Comparison of ENCODE assay signal across 24 cellular contexts in genomic region chr3:109926376-109926775, GRCh38.
A peak's percentile ranks its signal among the peaks of the same experiment; 100 is the strongest.
DNase-seq lines count a peak whose midpoint lies in the region; ATAC-seq and TF ChIP-seq lines count a peak whose summit lies in the region.
"Had no signal": no experiment of that assay in that cellular context is flagged by ENCODE, and none has a peak within 500 bp of the region (broad histone marks: within the 10 kb centered on the region; RNA-seq: fewer than 3 reads in every experiment).

No MANE protein-coding gene starts in this region.

- no peak for TF ChIP-seq CTCF in Calu3 (IDR thresholded peaks at IDR 0.05; ENCODE audit: unreplicated experiment)
- TF ChIP-seq CTCF in HFFc6 (IDR thresholded peaks at IDR 0.05), result no peak
- TF ChIP-seq CTCF in WTC11 (IDR thresholded peaks at IDR 0.05), result no peak
- TF ChIP-seq CTCF in mesothelial cell of epicardium (IDR thresholded peaks at IDR 0.05; ENCODE audit: unreplicated experiment), result no peak

- ATAC-seq in WTC11, result no peak
- ATAC-seq: gastroesophageal sphincter; naive thymus-derived CD4-positive, alpha-beta T cell had no signal

- H3K4me3 Mint-ChIP-seq in Calu3 (ENCODE audit: low read depth, unreplicated experiment) (no peak overlapping the region), HFFc6 (no peak overlapping the region), WTC11 (no peak overlapping the region), mesothelial cell of epicardium (no peak overlapping the region)
- no peak overlapping the region for H3K4me3 Mint-ChIP-seq in activated CD4-positive, alpha-beta T cell treated with anti-CD3 and anti-CD28 coated beads, Interleukin-2, amount 10 ng/mL, durations not matched to agents 24 days and 14 days
- H3K4me3 Mint-ChIP-seq in activated CD4-positive, alpha-beta memory T cell treated with anti-CD3 and anti-CD28 coated beads, Interleukin-2, amount 10 ng/mL, durations not matched to agents 7 days and 5 days, result no peak overlapping the region
- H3K4me3 Mint-ChIP-seq: activated CD4-positive, alpha-beta memory T cell treated with anti-CD3 and anti-CD28 coated beads for 36 hours; B cell; CD8-positive, alpha-beta memory T cell; naive thymus-derived CD4-positive, alpha-beta T cell had no signal

- no TSS peak for BruUV-seq in Calu3 (replicated peaks; lab: Mats Ljungman, UMichigan)

- intact Hi-C loops in Calu3 (cut with micrococcal nuclease; ENCODE audit: unreplicated experiment), result loop anchor here (2.0 to 10.0 kb wide), 6 partner anchors 120 to 1146 kb away; partner anchors contain the start of gene NECTIN3
- intact Hi-C loops in activated CD4-positive, alpha-beta T cell treated with anti-CD3 and anti-CD28 coated beads, Interleukin-2, amount 10 ng/mL, durations not matched to agents 24 days and 14 days (cut with micrococcal nuclease), result no loop called here

- H3K27me3 Mint-ChIP-seq in Calu3 (ENCODE audit: unreplicated experiment), result no peaks in the 10 kb centered on the region
- no peaks in the 10 kb centered on the region for H3K27me3 Mint-ChIP-seq in HFFc6 (ENCODE audit: insufficient read depth)
- no peaks in the 10 kb centered on the region for H3K27me3 Mint-ChIP-seq in WTC11 (ENCODE audit: low read depth)
- H3K27me3 Mint-ChIP-seq in mesothelial cell of epicardium (ENCODE audit: low read depth), result no peaks in the 10 kb centered on the region
- no peaks in the 10 kb centered on the region for H3K27me3 Mint-ChIP-seq in activated CD4-positive, alpha-beta T cell treated with anti-CD3 and anti-CD28 coated beads, Interleukin-2, amount 10 ng/mL, durations not matched to agents 24 days and 14 days
- no peaks in the 10 kb centered on the region for H3K27me3 Mint-ChIP-seq in activated CD4-positive, alpha-beta memory T cell treated with anti-CD3 and anti-CD28 coated beads, Interleukin-2, amount 10 ng/mL, durations not matched to agents 7 days and 5 days
- H3K27me3 Mint-ChIP-seq: activated CD4-positive, alpha-beta memory T cell treated with anti-CD3 and anti-CD28 coated beads for 36 hours; B cell; CD8-positive, alpha-beta memory T cell had no signal

- H3K9me3 Mint-ChIP-seq in Calu3 (ENCODE audit: low read depth, unreplicated experiment) (no peaks in the 10 kb centered on the region), HFFc6 (no peaks in the 10 kb centered on the region), WTC11 (no peaks in the 10 kb centered on the region), mesothelial cell of epicardium (no peaks in the 10 kb centered on the region)
- H3K9me3 Mint-ChIP-seq in activated CD4-positive, alpha-beta T cell treated with anti-CD3 and anti-CD28 coated beads, Interleukin-2, amount 10 ng/mL, durations not matched to agents 24 days and 14 days, result no peaks in the 10 kb centered on the region
- no peaks in the 10 kb centered on the region for H3K9me3 Mint-ChIP-seq in activated CD4-positive, alpha-beta memory T cell treated with anti-CD3 and anti-CD28 coated beads, Interleukin-2, amount 10 ng/mL, durations not matched to agents 7 days and 5 days
- H3K9me3 Mint-ChIP-seq: activated CD4-positive, alpha-beta memory T cell treated with anti-CD3 and anti-CD28 coated beads for 36 hours; activated naive CD4-positive, alpha-beta T cell treated with anti-CD3 and anti-CD28 coated beads, Interleukin-2, amount 50 U/mL, for 72 hours; CD8-positive, alpha-beta memory T cell; naive thymus-derived CD4-positive, alpha-beta T cell had no signal

- POLR2A ChIA-PET in WTC11 (lab: Charles Lee), result no interaction called here
- POLR2A ChIA-PET in activated CD4-positive, alpha-beta memory T cell treated with anti-CD3 and anti-CD28 coated beads, Interleukin-2, amount 10 ng/mL, durations not matched to agents 7 days and 5 days (lab: Charles Lee), result no interaction called here

- CTCF ChIA-PET in Calu3 (lab: Charles Lee) (interaction anchor here (0.9 kb wide), 1 partner anchor 367 kb away, joined by 6 read pairs; no protein-coding TSS in a partner anchor), WTC11 (lab: Charles Lee) (no interaction called here)
- CTCF ChIA-PET in activated CD4-positive, alpha-beta memory T cell treated with anti-CD3 and anti-CD28 coated beads, Interleukin-2, amount 10 ng/mL, durations not matched to agents 7 days and 5 days (lab: Charles Lee), result no interaction called here

- DNase-seq in Calu3 (no peak), HFFc6 (no peak), WTC11 (ENCODE audit: low spot score) (no peak), mesothelial cell of epicardium (ENCODE audit: low spot score in 2 of 2, unreplicated experiment in 2 of 2) (no peak), DMS114 treated with DMSO at 0.1 percent for 48 hours (lab: John Stamatoyannopoulos, UW; ENCODE audit: unreplicated experiment) (no peak), hypothalamus (lab: John Stamatoyannopoulos, UW) (no peak)
- DNase-seq in activated CD4-positive, alpha-beta T cell treated with anti-CD3 and anti-CD28 coated beads, Interleukin-2, amount 10 ng/mL, durations not matched to agents 24 days and 14 days, result no peak
- no peak for DNase-seq in activated CD4-positive, alpha-beta memory T cell treated with anti-CD3 and anti-CD28 coated beads, Interleukin-2, amount 10 ng/mL, durations not matched to agents 7 days and 5 days
- DNase-seq: activated CD8-positive, alpha-beta memory T cell treated with anti-CD3 and anti-CD28 coated beads, Interleukin-2, amount 50 U/mL, for 48 hours; aorta; CD8-positive, alpha-beta memory T cell; dermis blood vessel endothelial cell; hippocampal formation; left ventricle myocardium inferior; midbrain; naive thymus-derived CD4-positive, alpha-beta T cell; NCI-H1436 treated with DMSO at 0.1 percent for 48 hours; NCI-H510A treated with DMSO at 0.1 percent for 48 hours; Peyer's patch; stimulated activated naive CD4-positive, alpha-beta T cell had no signal

- peaks cover 74% of the 10 kb centered on the region for H3K4me1 Mint-ChIP-seq in Calu3 (ENCODE audit: low read depth, unreplicated experiment)
- H3K4me1 Mint-ChIP-seq in HFFc6 (ENCODE audit: low read depth), result peaks cover 77% of the 10 kb centered on the region
- peaks cover 15% of the 10 kb centered on the region for H3K4me1 Mint-ChIP-seq in WTC11
- H3K4me1 Mint-ChIP-seq in mesothelial cell of epicardium, result peaks cover 50% of the 10 kb centered on the region
- H3K4me1 Mint-ChIP-seq in activated CD4-positive, alpha-beta T cell treated with anti-CD3 and anti-CD28 coated beads, Interleukin-2, amount 10 ng/mL, durations not matched to agents 24 days and 14 days, result no peaks in the 10 kb centered on the region
- no peaks in the 10 kb centered on the region for H3K4me1 Mint-ChIP-seq in activated CD4-positive, alpha-beta memory T cell treated with anti-CD3 and anti-CD28 coated beads, Interleukin-2, amount 10 ng/mL, durations not matched to agents 7 days and 5 days
- H3K4me1 Mint-ChIP-seq: B cell; naive thymus-derived CD4-positive, alpha-beta T cell had no signal

- H3K36me3 Mint-ChIP-seq in Calu3 (ENCODE audit: insufficient read depth, unreplicated experiment), result peaks cover 13% of the 10 kb centered on the region
- no peaks in the 10 kb centered on the region for H3K36me3 Mint-ChIP-seq in HFFc6 (ENCODE audit: low read depth)
- no peaks in the 10 kb centered on the region for H3K36me3 Mint-ChIP-seq in WTC11
- H3K36me3 Mint-ChIP-seq in mesothelial cell of epicardium, result no peaks in the 10 kb centered on the region
- H3K36me3 Mint-ChIP-seq in activated CD4-positive, alpha-beta T cell treated with anti-CD3 and anti-CD28 coated beads, Interleukin-2, amount 10 ng/mL, durations not matched to agents 24 days and 14 days (ENCODE audit: low read depth), result no peaks in the 10 kb centered on the region
- no peaks in the 10 kb centered on the region for H3K36me3 Mint-ChIP-seq in activated CD4-positive, alpha-beta memory T cell treated with anti-CD3 and anti-CD28 coated beads, Interleukin-2, amount 10 ng/mL, durations not matched to agents 7 days and 5 days (ENCODE audit: low read depth)
- H3K36me3 Mint-ChIP-seq: activated CD4-positive, alpha-beta memory T cell treated with anti-CD3 and anti-CD28 coated beads for 36 hours; activated naive CD4-positive, alpha-beta T cell treated with anti-CD3 and anti-CD28 coated beads, Interleukin-2, amount 50 U/mL, for 72 hours; CD8-positive, alpha-beta memory T cell; naive thymus-derived CD4-positive, alpha-beta T cell had no signal

- H3K27ac Mint-ChIP-seq in Calu3 (ENCODE audit: unreplicated experiment) (peak overlapping the region; percentile 97), HFFc6 (peak overlapping the region; percentile 93), WTC11 (0 out of 2 replicates have a peak overlapping the region, but pooled peaks have one; percentile 36), mesothelial cell of epicardium (peak overlapping the region; percentile 59)
- H3K27ac Mint-ChIP-seq in activated CD4-positive, alpha-beta T cell treated with anti-CD3 and anti-CD28 coated beads, Interleukin-2, amount 10 ng/mL, durations not matched to agents 24 days and 14 days, result no peak overlapping the region
- H3K27ac Mint-ChIP-seq in activated CD4-positive, alpha-beta memory T cell treated with anti-CD3 and anti-CD28 coated beads, Interleukin-2, amount 10 ng/mL, durations not matched to agents 7 days and 5 days, result no peak overlapping the region
- H3K27ac Mint-ChIP-seq: activated CD4-positive, alpha-beta memory T cell treated with anti-CD3 and anti-CD28 coated beads for 36 hours; activated naive CD4-positive, alpha-beta T cell treated with anti-CD3 and anti-CD28 coated beads, Interleukin-2, amount 50 U/mL, for 72 hours; B cell; CD8-positive, alpha-beta memory T cell; naive thymus-derived CD4-positive, alpha-beta T cell had no signal

TF ChIP-seq in WTC11, 78 proteins besides CTCF, POLR2A, EP300 and RAD21:
- TF ChIP-seq ZNF121 (CRISPR knock-in tag; IDR thresholded peaks at IDR 0.05) (no peak), IRF2 (CRISPR knock-in tag; IDR thresholded peaks at IDR 0.05; ENCODE audit: borderline replicate concordance, low read depth) (no peak), USF2 (CRISPR knock-in tag; IDR thresholded peaks at IDR 0.05) (no peak)

Comparison
In these comparisons a context has a peak if more than half of its experiments do, and no peak if none do; other contexts are left out.
1. H3K27ac Mint-ChIP-seq: peak in Calu3 (single experiment), HFFc6 (single experiment), WTC11 (single experiment) and mesothelial cell of epicardium (single experiment); none in activated CD4-positive, alpha-beta T cell treated with anti-CD3 and anti-CD28 coated beads, Interleukin-2, amount 10 ng/mL, durations not matched to agents 24 days and 14 days (single experiment) and activated CD4-positive, alpha-beta memory T cell treated with anti-CD3 and anti-CD28 coated beads, Interleukin-2, amount 10 ng/mL, durations not matched to agents 7 days and 5 days (single experiment).